In the genomic region with DNA sequence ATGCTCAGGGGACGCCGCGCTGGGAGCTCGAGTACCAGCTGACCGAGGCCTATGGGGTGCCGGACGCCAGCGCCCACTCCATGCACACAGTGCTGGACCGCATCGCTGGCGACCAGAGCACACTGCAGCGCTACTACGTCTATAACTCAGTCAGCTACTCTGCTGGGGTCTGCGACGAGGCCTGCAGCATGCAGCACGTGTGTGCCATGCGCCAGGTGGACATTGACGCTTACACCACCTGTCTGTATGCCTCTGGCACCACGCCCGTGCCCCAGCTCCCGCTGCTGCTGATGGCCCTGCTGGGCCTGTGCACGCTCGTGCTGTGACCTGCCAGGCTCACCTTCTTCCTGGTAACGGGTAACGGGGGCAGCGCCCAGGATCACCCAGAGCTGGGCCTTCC, we compare ENCODE assay signal across 20 cellular contexts. TPM values are rescaled to one million over a fixed set of nuclear protein-coding genes. Genes with fewer than 3 reads are reported as not detected.
DNase-seq lines count a peak whose midpoint lies in the region; ATAC-seq and TF ChIP-seq lines count a peak whose summit lies in the region.
"Had no signal": no experiment of that assay in that cellular context is flagged by ENCODE, and none has a peak within 500 bp of the region (broad histone marks: within the 10 kb centered on the region; RNA-seq: fewer than 3 reads in every experiment).

No MANE protein-coding gene starts in this region.

- TF ChIP-seq POLR2A in HCT116 (IDR thresholded peaks at IDR 0.05; ENCODE audit: borderline replicate concordance, extremely low read depth, insufficient read depth, insufficient read length): no peak
- TF ChIP-seq POLR2A in body of pancreas (IDR thresholded peaks at IDR 0.05): no peak
- no peak for TF ChIP-seq POLR2A in gastroesophageal sphincter (IDR thresholded peaks at IDR 0.05)

- peaks cover 17 to 36% of the 10 kb centered on the region in 2 experiments for H3K4me1 ChIP-seq in HCT116 (ENCODE audit: control insufficient read depth in 1 of 2, insufficient read depth in 2 of 2, low read length in 2 of 2)
- peaks cover 26% of the 10 kb centered on the region for H3K4me1 ChIP-seq in body of pancreas
- peaks cover 0 to 36% (median 13%) of the 10 kb centered on the region in 3 donors for H3K4me1 ChIP-seq in gastroesophageal sphincter

- H3K27ac ChIP-seq in HCT116 (ENCODE audit: low read depth, low read length) (peak overlapping the region; percentile 96), body of pancreas (no peak overlapping the region), gastroesophageal sphincter (peak overlapping the region in 1 of 4 donors; percentile 94)
- H3K27ac ChIP-seq: SK-N-MC had no signal

- RAD21 ChIA-PET in HCT116 (lab: Charles Lee; ENCODE audit: low non-redundant PET in 1 of 2, low total read pairs in 2 of 2, uncharacterized antibody in 2 of 2, unreplicated experiment in 2 of 2): no interaction called here

- peak overlapping the region in 2 of 3 experiments; percentile 88 to 91 for H3K4me3 Mint-ChIP-seq in nephron

- POLR2A ChIA-PET in HCT116 (lab: Charles Lee): no interaction called here

- H3K9me2 ChIP-seq in HCT116 (ENCODE audit: insufficient read depth): no peaks in the 10 kb centered on the region

- H3K27ac Mint-ChIP-seq in nephron: no peak overlapping the region

- peaks cover 7% of the 10 kb centered on the region; the same call in 1 of the 2 replicates for H3K79me2 ChIP-seq in HCT116 (ENCODE audit: insufficient read depth, low read length)

- H3K27me3 Mint-ChIP-seq in nephron (ENCODE audit: low read depth): peaks cover 4% of the 10 kb centered on the region

- no peak overlapping the region; a peak in 1 of 4 replicates for H3K4me3 ChIP-seq in HCT116 (replicated peaks in 1 of 2; ENCODE audit: low read depth in 1 of 2, low read length in 2 of 2)
- no peak overlapping the region for H3K4me3 ChIP-seq in body of pancreas
- H3K4me3 ChIP-seq in gastroesophageal sphincter: no peak overlapping the region
- H3K4me3 ChIP-seq: SK-N-MC had no signal

- H3K4me1 Mint-ChIP-seq in nephron: peaks cover 18% of the 10 kb centered on the region

- TF ChIP-seq CTCF in HCT116 (IDR thresholded peaks at IDR 0.05 in 2 of 3, conservative IDR thresholded peaks at IDR 0.05 in 1 of 3; ENCODE audit: borderline replicate concordance in 1 of 3, insufficient read depth in 1 of 3, low read depth in 2 of 3, low read length in 2 of 3): no peak
- TF ChIP-seq CTCF in body of pancreas (IDR thresholded peaks at IDR 0.05): no peak
- no peak for TF ChIP-seq CTCF in nephron (IDR thresholded peaks at IDR 0.05; ENCODE audit: unreplicated experiment in 3 of 3)
- TF ChIP-seq CTCF in gastroesophageal sphincter (IDR thresholded peaks at IDR 0.05): no peak

- no peak for TF ChIP-seq EP300 in gastroesophageal sphincter (IDR thresholded peaks at IDR 0.05)

- intact Hi-C loops in HCT116 (cut with micrococcal nuclease): no loop called here
- intact Hi-C loops in body of pancreas (cut with DNase I): no loop called here

- H3K36me3 ChIP-seq in HCT116 (ENCODE audit: control insufficient read depth in 1 of 2, insufficient read depth in 2 of 2, low read length in 2 of 2): no peaks in the 10 kb centered on the region
- H3K36me3 ChIP-seq in body of pancreas (replicated peaks in 1 of 2; ENCODE audit: insufficient read depth in 1 of 2, low read depth in 2 of 2): no peaks in the 10 kb centered on the region
- H3K36me3 ChIP-seq in gastroesophageal sphincter: peaks cover 0 to 9% of the 10 kb centered on the region in 2 donors

- H3K9me3 Mint-ChIP-seq in nephron: no peaks in the 10 kb centered on the region
- H3K9me3 Mint-ChIP-seq: stimulated activated memory B cell treated with anti-CD40 and anti-IgM and Interleukin-4, amounts not matched to agents 10 μg/mL and 1 μg/mL and 100 μg/mL, for 72 hours had no signal

- TF ChIP-seq RAD21 in HCT116 (IDR thresholded peaks at IDR 0.05; ENCODE audit: low read depth): no peak

- H3K27me3 ChIP-seq in HCT116 (ENCODE audit: insufficient read depth, low read length) (no peaks in the 10 kb centered on the region), body of pancreas (no peaks in the 10 kb centered on the region), gastroesophageal sphincter (no peaks in the 10 kb centered on the region)
- H3K27me3 ChIP-seq: right atrium auricular region had no signal

- H3K36me3 Mint-ChIP-seq in nephron (ENCODE audit: low read depth): no peaks in the 10 kb centered on the region

- no peak overlapping the region for H2AFZ ChIP-seq in HCT116 (ENCODE audit: low read depth, low read length, poor library complexity, severe bottlenecking)

- CTCF ChIA-PET in HCT116 (lab: Charles Lee): no interaction called here

- H4K20me1 ChIP-seq in HCT116 (ENCODE audit: insufficient read depth): no peaks in the 10 kb centered on the region

- 95% methylated on average over 23 of the region's 26 CpGs; no CpG with 5 or more reads in 1 of the 2 donors for WGBS in body of pancreas, 2 donors
- 95% methylated on average over 4 of the region's 26 CpGs; no CpG with 5 or more reads in 1 of the 2 donors for WGBS in gastroesophageal sphincter (ENCODE audit: low coverage in 1 of 2), 2 donors

- DNase-seq in DMS53 (lab: John Stamatoyannopoulos, UW) (peak; percentile 26), DMS53 treated with DMSO at 0.1 percent for 48 hours (lab: John Stamatoyannopoulos, UW; ENCODE audit: unreplicated experiment) (no peak), HCT116 (ENCODE audit: low read depth, low spot score) (no peak), body of pancreas (peak in 3 of 4 donors; percentile 16 to 32 (median 28)), SHP77 treated with DMSO at 0.1 percent for 48 hours (lab: John Stamatoyannopoulos, UW) (no peak)
- DNase-seq: activated effector memory CD4-positive, alpha-beta T cell treated with anti-CD3 and anti-CD28 coated beads, Interleukin-2, amount 50 U/mL, for 16 hours; effector memory CD4-positive, alpha-beta T cell; NCI-H1048; NCI-H2107; NCI-H526; stimulated activated CD4-positive, alpha-beta T cell treated with anti-CD3 and anti-CD28 coated beads, Interleukin-15, amount 100 ng/mL, for 24 hours; T-helper 9 cell had no signal

- no TSS peak for BruUV-seq in HCT116 (replicated peaks; lab: Mats Ljungman, UMichigan)

- H3K9ac ChIP-seq in HCT116 (ENCODE audit: low read length): no peak overlapping the region

- no peak for ATAC-seq in HCT116
- no peak for ATAC-seq in body of pancreas
- no peak for ATAC-seq in HG02884 (IDR thresholded peaks at IDR 0.05; ENCODE audit: unreplicated experiment)
- no peak for ATAC-seq in gastroesophageal sphincter
- ATAC-seq: activated CD4-positive, CD25-positive, alpha-beta regulatory T cell treated with anti-CD3 and anti-CD28 coated beads, Interleukin-2, amount 50 U/mL, for 24 hours; stimulated activated memory B cell treated with anti-CD40 and anti-IgM and Interleukin-4, amounts not matched to agents 10 μg/mL and 1 μg/mL and 100 μg/mL, for 72 hours had no signal

- H3K4me2 ChIP-seq in HCT116 (ENCODE audit: low read length): peak overlapping the region; percentile 100

- H3K9me3 ChIP-seq in HCT116 (ENCODE audit: control insufficient read depth in 1 of 2, insufficient read depth in 1 of 2, low read depth in 1 of 2, low read length in 2 of 2) (no peaks in the 10 kb centered on the region), body of pancreas (no peaks in the 10 kb centered on the region), gastroesophageal sphincter (no peaks in the 10 kb centered on the region)
- H3K9me3 ChIP-seq: right atrium auricular region had no signal

TF ChIP-seq in HCT116, 20 proteins besides CTCF, POLR2A, EP300 and RAD21 (continues in another document):
- TF ChIP-seq SP1 (IDR thresholded peaks at IDR 0.05; ENCODE audit: low read depth) (no peak), CBX3 (IDR thresholded peaks at IDR 0.05; ENCODE audit: low read depth) (no peak), ZBTB33 (IDR thresholded peaks at IDR 0.05; ENCODE audit: extremely low read depth, insufficient replicate concordance, low read length) (no peak), ELF1 (IDR thresholded peaks at IDR 0.05; ENCODE audit: borderline replicate concordance, low read depth) (no peak), EZH2 (IDR thresholded peaks at IDR 0.05) (no peak), ZFX (IDR thresholded peaks at IDR 0.05) (no peak), EZH2phosphoT487 (IDR thresholded peaks at IDR 0.05; ENCODE audit: borderline replicate concordance) (no peak), SIN3A (IDR thresholded peaks at IDR 0.05; ENCODE audit: low read depth) (no peak)

RNA-seq across cellular contexts. Expression of gene XKR8, which starts 1.3 kb away (rescaled TPM):
- 11.0 TPM for total RNA-seq in HCT116 (2021; ENCODE audit: unreplicated experiment)
- polyA plus RNA-seq in HCT116 (2012): 9.5 and 10.4 TPM in 2 replicates
- total RNA-seq in body of pancreas: 10 to 100 TPM in 1 of 2 donors, 1 to 10 TPM in 1; 7.9 to 14.5 TPM
- 1 to 10 TPM; 3.7 to 8.9 (median 5.1) TPM for total RNA-seq in gastroesophageal sphincter

RNA-seq across cellular contexts. Expression of gene SMPDL3B, which starts 23.7 kb away (rescaled TPM):
- total RNA-seq in HCT116 (2021; ENCODE audit: unreplicated experiment) (16.4 TPM), body of pancreas (10 to 100 TPM; 18.8 to 28.0 TPM), gastroesophageal sphincter (1 to 10 TPM in 1 of 4 donors, under 1 TPM in 1, not detected in 2; 0.31 to 1.1 TPM)
- 24.4 and 28.8 TPM in 2 replicates for polyA plus RNA-seq in HCT116 (2012)
- polyA plus RNA-seq: fibroblast of lung had no signal

RNA-seq across cellular contexts. Expression of gene RPA2, which starts 44.1 kb away (rescaled TPM):
- 55.5 TPM for total RNA-seq in HCT116 (2021; ENCODE audit: unreplicated experiment)
- polyA plus RNA-seq in HCT116 (2012): 30.1 and 41.9 TPM in 2 replicates
- total RNA-seq in body of pancreas: 10 to 100 TPM in 1 of 2 donors, 1 to 10 TPM in 1; 4.6 to 23.3 TPM
- total RNA-seq in gastroesophageal sphincter: 10 to 100 TPM; 21.3 to 26.5 (median 22.0) TPM

Comparison
In these comparisons a context has a peak if more than half of its experiments do, and no peak if none do; other contexts are left out.
1. DNase-seq: peak in DMS53 (single experiment) and body of pancreas (3 of 4); none in DMS53 treated with DMSO at 0.1 percent for 48 hours (single experiment), HCT116 (single experiment) and SHP77 treated with DMSO at 0.1 percent for 48 hours (single experiment).